In genomic region chr17:5526821-5527598, GRCh38 we compare ENCODE assay signal across 8 cellular contexts. TPM values are rescaled to one million over a fixed set of nuclear protein-coding genes. Genes with fewer than 3 reads are reported as not detected.
DNase-seq lines count a peak whose midpoint lies in the region; ATAC-seq and TF ChIP-seq lines count a peak whose summit lies in the region.

No MANE protein-coding gene starts in this region.

- H4K8ac ChIP-seq in mesenchymal stem cell (ENCODE audit: low read length): peak overlapping the region; percentile 87

- ATAC-seq in HG02870 (IDR thresholded peaks at IDR 0.05; ENCODE audit: unreplicated experiment): no peak

- no peak overlapping the region for H2AFZ ChIP-seq in mesenchymal stem cell (ENCODE audit: low read depth, low read length)

- no peak overlapping the region for H3K4me3 ChIP-seq in AG09309 (ENCODE audit: control insufficient read depth, low read depth, low read length)
- no peak overlapping the region for H3K4me3 ChIP-seq in WERI-Rb-1 (ENCODE audit: low read depth, low read length)
- peak overlapping the region in 1 of 2 experiments; percentile 10 for H3K4me3 ChIP-seq in mesenchymal stem cell (ENCODE audit: insufficient read depth in 1 of 2, low read depth in 1 of 2, low read length in 2 of 2)

- H3K18ac ChIP-seq in mesenchymal stem cell (ENCODE audit: low read depth in 1 of 2, low read length in 2 of 2): peak overlapping the region; percentile 81 to 91

- H2BK5ac ChIP-seq in mesenchymal stem cell (ENCODE audit: low read depth, low read length, poor library complexity, severe bottlenecking): peak overlapping the region; percentile 85

- no peak overlapping the region for H3K4me2 ChIP-seq in mesenchymal stem cell (ENCODE audit: low read length, poor library complexity, severe bottlenecking)

- H2BK12ac ChIP-seq in mesenchymal stem cell (ENCODE audit: low read length in 2 of 2): peak overlapping the region; percentile 94 to 99

- H4K91ac ChIP-seq in mesenchymal stem cell (ENCODE audit: low read length): peak overlapping the region; percentile 84

- no peaks in the 10 kb centered on the region for H3K79me1 ChIP-seq in mesenchymal stem cell (replicated peaks; ENCODE audit: low read length, poor library complexity, severe bottlenecking)

- H3K23ac ChIP-seq in mesenchymal stem cell (ENCODE audit: low read length in 2 of 2): no peak overlapping the region

- H2BK120ac ChIP-seq in mesenchymal stem cell (ENCODE audit: low read depth, low read length): peak overlapping the region; percentile 35

- peak overlapping the region; percentile 55 for H2AK5ac ChIP-seq in mesenchymal stem cell (ENCODE audit: low read length, severe bottlenecking)

- WGBS in mesenchymal stem cell: 44% methylated on average over 14 of the region's 14 CpGs

- H3K4me1 ChIP-seq in mesenchymal stem cell (ENCODE audit: control insufficient read depth, insufficient read depth, low read depth, low read length): peaks cover 18% of the 10 kb centered on the region

- H3K36me3 ChIP-seq in WERI-Rb-1 (no peaks in the 10 kb centered on the region), mesenchymal stem cell (ENCODE audit: control insufficient read depth in 1 of 2, insufficient read depth in 2 of 2, low read depth in 1 of 2, low read length in 2 of 2) (peaks cover 0 to 75% of the 10 kb centered on the region in 2 experiments)

- H3K9me3 ChIP-seq in WERI-Rb-1 (ENCODE audit: severe bottlenecking) (no peaks in the 10 kb centered on the region), mesenchymal stem cell (ENCODE audit: control insufficient read depth, low read length) (no peaks in the 10 kb centered on the region)

- no peak for TF ChIP-seq CTCF in AG09309 (IDR thresholded peaks at IDR 0.05; ENCODE audit: control insufficient read depth, insufficient read depth, low read depth, low read length, missing control alignments)
- TF ChIP-seq CTCF in WERI-Rb-1 (IDR thresholded peaks at IDR 0.05; ENCODE audit: low read depth, low read length): no peak

- H2BK15ac ChIP-seq in mesenchymal stem cell (ENCODE audit: low read depth, poor library complexity, severe bottlenecking): peak overlapping the region; percentile 39

- no peaks in the 10 kb centered on the region for H3K27me3 ChIP-seq in WERI-Rb-1 (ENCODE audit: insufficient read depth, low read depth, severe bottlenecking)
- no peaks in the 10 kb centered on the region for H3K27me3 ChIP-seq in mesenchymal stem cell (ENCODE audit: control insufficient read depth in 1 of 2, insufficient read depth in 1 of 2, low read length in 2 of 2)

- peak overlapping the region in 1 of 2 experiments; percentile 44 for H3K14ac ChIP-seq in mesenchymal stem cell (ENCODE audit: low read length in 2 of 2)

- H3K4ac ChIP-seq in mesenchymal stem cell (ENCODE audit: low read depth in 1 of 2, low read length in 2 of 2): peak overlapping the region; percentile 93 to 96

- H3K9ac ChIP-seq in mesenchymal stem cell (ENCODE audit: low read length): peak overlapping the region; percentile 70

- H3K27ac ChIP-seq in WERI-Rb-1 (no peak overlapping the region), mesenchymal stem cell (ENCODE audit: low read length, poor library complexity, severe bottlenecking) (peak overlapping the region; percentile 96)

- peak; percentile 87 for DNase-seq in AG09309 (ENCODE audit: low read depth)
- DNase-seq in HS-5 (ENCODE audit: low read depth): peak; percentile 94
- DNase-seq in WERI-Rb-1: peak; percentile 62
- DNase-seq in dedifferentiated amniotic fluid mesenchymal stem cell (ENCODE audit: extremely low spot score): peak; percentile 96
- peak; percentile 99 for DNase-seq in mesenchymal stem cell
- DNase-seq in stimulated activated CD8-positive, alpha-beta memory T cell treated with anti-CD3 and anti-CD28 coated beads, Interleukin-15, amount 100 ng/mL, for 24 hours (ENCODE audit: low read depth): peak; percentile 9
- no peak for DNase-seq in HuH-7 (ENCODE audit: low spot score)

RNA-seq across cellular contexts. Expression of gene MIS12, which starts 40.6 kb away (rescaled TPM):
- polyA plus RNA-seq in mesenchymal stem cell (2013, experiment 1 of 2): 10.6 TPM
- 9.2 TPM for polyA plus RNA-seq in mesenchymal stem cell (2013, experiment 2 of 2)

RNA-seq across cellular contexts. Expression of gene DERL2, which starts 41.0 kb away (rescaled TPM):
- polyA plus RNA-seq in mesenchymal stem cell (2013, experiment 1 of 2): 46.0 TPM
- polyA plus RNA-seq in mesenchymal stem cell (2013, experiment 2 of 2): 45.1 TPM

RNA-seq across cellular contexts. Expression of gene NLRP1, which starts 57.3 kb away (rescaled TPM):
- polyA plus RNA-seq in mesenchymal stem cell (2013, experiment 1 of 2): 27.0 TPM
- 25.3 TPM for polyA plus RNA-seq in mesenchymal stem cell (2013, experiment 2 of 2)

RNA-seq across cellular contexts. Expression of gene DHX33, which starts 58.2 kb away (rescaled TPM):
- polyA plus RNA-seq in mesenchymal stem cell (2013, experiment 1 of 2): 7.7 TPM
- 8.0 TPM for polyA plus RNA-seq in mesenchymal stem cell (2013, experiment 2 of 2)
